1 cellular context compared by ENCODE assay signal in the genomic region with DNA sequence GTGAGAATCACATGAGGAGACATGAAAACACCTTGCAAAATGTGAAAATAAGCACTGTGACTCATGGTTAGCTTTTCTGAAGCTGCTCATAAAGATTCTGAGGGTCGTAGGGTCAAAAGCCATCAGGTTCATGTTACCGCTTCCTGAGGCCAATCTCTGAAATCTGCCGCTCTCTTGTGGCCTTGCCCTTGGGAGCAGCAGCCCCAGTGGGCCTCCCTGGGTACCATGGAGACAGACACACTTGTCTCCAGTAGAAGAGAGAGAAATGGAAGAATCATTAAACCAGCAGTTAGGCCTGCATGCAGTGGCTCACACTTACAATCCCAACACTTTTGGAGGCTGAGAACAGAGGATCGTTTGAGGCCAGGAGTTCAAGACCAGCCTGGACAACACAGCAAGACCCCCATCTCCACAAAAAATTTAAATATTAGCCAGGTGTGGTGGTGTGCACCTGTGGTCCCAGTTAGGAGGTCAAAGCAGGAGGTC.
TF ChIP-seq lines count a peak whose summit lies in the region.

No MANE protein-coding gene starts in this region.

TF ChIP-seq in HepG2, 621 proteins besides CTCF, POLR2A, EP300 and RAD21 (continued from another document and continues in another):
- TF ChIP-seq, protein P1, sequence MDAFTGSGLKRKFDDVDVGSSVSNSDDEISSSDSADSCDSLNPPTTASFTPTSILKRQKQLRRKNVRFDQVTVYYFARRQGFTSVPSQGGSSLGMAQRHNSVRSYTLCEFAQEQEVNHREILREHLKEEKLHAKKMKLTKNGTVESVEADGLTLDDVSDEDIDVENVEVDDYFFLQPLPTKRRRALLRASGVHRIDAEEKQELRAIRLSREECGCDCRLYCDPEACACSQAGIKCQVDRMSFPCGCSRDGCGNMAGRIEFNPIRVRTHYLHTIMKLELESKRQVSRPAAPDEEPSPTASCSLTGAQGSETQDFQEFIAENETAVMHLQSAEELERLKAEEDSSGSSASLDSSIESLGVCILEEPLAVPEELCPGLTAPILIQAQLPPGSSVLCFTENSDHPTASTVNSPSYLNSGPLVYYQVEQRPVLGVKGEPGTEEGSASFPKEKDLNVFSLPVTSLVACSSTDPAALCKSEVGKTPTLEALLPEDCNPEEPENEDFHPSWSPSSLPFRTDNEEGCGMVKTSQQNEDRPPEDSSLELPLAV (CRISPR knock-in tag; conservative IDR thresholded peaks at IDR 0.05; ENCODE audit: low read depth) = no peak
- TF ChIP-seq ZNF318 (CRISPR knock-in tag; IDR thresholded peaks at IDR 0.05) (no peak), ZC3H4 (CRISPR knock-in tag; IDR thresholded peaks at IDR 0.05; ENCODE audit: borderline replicate concordance) (no peak), PLRG1 (conservative IDR thresholded peaks at IDR 0.05) (no peak), ZNF746 (CRISPR knock-in tag; IDR thresholded peaks at IDR 0.05) (0 out of 2 replicates have a peak, but pooled peaks have one; percentile 61), DR1 (CRISPR knock-in tag; IDR thresholded peaks at IDR 0.05) (no peak), ZNF512B (CRISPR knock-in tag; IDR thresholded peaks at IDR 0.05; ENCODE audit: borderline replicate concordance) (no peak), JUND (CRISPR knock-in tag; IDR thresholded peaks at IDR 0.05) (peak; percentile 70; the same call in 1 of the 2 replicates), HMGA1 (CRISPR knock-in tag; conservative IDR thresholded peaks at IDR 0.05) (no peak), ZNF282 (IDR thresholded peaks at IDR 0.05; ENCODE audit: partially characterized antibody) (no peak), HBP1 (CRISPR knock-in tag; IDR thresholded peaks at IDR 0.05; ENCODE audit: low read depth) (no peak), SKI (IDR thresholded peaks at IDR 0.05; ENCODE audit: partially characterized antibody) (peak; percentile 99), YEATS4 (CRISPR knock-in tag; IDR thresholded peaks at IDR 0.05; ENCODE audit: borderline replicate concordance) (no peak), ZNF720 (CRISPR knock-in tag; IDR thresholded peaks at IDR 0.05) (no peak), ZEB1 (IDR thresholded peaks at IDR 0.05; ENCODE audit: insufficient replicate concordance, low read depth) (peak; percentile 28), POGZ (CRISPR knock-in tag; IDR thresholded peaks at IDR 0.05) (peak; percentile 70), SRSF9 (IDR thresholded peaks at IDR 0.05; ENCODE audit: borderline replicate concordance, insufficient read depth, low read depth, low read length, poor library complexity, severe bottlenecking) (no peak), ZNF710 (CRISPR knock-in tag; IDR thresholded peaks at IDR 0.05; ENCODE audit: borderline replicate concordance) (peak; percentile 65), GMEB2 (CRISPR knock-in tag; IDR thresholded peaks at IDR 0.05; ENCODE audit: low read depth) (no peak), TEAD2 (CRISPR knock-in tag; IDR thresholded peaks at IDR 0.05) (no peak), RARG (CRISPR knock-in tag; IDR thresholded peaks at IDR 0.05; ENCODE audit: low read depth) (no peak), FIP1L1 (IDR thresholded peaks at IDR 0.05; ENCODE audit: borderline replicate concordance, insufficient read depth, low read depth, low read length) (no peak), PAX8 (CRISPR knock-in tag; IDR thresholded peaks at IDR 0.05; ENCODE audit: borderline replicate concordance) (no peak)
- TF ChIP-seq, protein P2, sequence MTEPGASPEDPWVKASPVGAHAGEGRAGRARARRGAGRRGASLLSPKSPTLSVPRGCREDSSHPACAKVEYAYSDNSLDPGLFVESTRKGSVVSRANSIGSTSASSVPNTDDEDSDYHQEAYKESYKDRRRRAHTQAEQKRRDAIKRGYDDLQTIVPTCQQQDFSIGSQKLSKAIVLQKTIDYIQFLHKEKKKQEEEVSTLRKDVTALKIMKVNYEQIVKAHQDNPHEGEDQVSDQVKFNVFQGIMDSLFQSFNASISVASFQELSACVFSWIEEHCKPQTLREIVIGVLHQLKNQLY (CRISPR knock-in tag; IDR thresholded peaks at IDR 0.05) = peak; percentile 75
- TF ChIP-seq, protein P3, sequence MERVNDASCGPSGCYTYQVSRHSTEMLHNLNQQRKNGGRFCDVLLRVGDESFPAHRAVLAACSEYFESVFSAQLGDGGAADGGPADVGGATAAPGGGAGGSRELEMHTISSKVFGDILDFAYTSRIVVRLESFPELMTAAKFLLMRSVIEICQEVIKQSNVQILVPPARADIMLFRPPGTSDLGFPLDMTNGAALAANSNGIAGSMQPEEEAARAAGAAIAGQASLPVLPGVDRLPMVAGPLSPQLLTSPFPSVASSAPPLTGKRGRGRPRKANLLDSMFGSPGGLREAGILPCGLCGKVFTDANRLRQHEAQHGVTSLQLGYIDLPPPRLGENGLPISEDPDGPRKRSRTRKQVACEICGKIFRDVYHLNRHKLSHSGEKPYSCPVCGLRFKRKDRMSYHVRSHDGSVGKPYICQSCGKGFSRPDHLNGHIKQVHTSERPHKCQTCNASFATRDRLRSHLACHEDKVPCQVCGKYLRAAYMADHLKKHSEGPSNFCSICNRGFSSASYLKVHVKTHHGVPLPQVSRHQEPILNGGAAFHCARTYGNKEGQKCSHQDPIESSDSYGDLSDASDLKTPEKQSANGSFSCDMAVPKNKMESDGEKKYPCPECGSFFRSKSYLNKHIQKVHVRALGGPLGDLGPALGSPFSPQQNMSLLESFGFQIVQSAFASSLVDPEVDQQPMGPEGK (CRISPR knock-in tag; IDR thresholded peaks at IDR 0.05) = peak; percentile 70
- TF ChIP-seq, protein P4, sequence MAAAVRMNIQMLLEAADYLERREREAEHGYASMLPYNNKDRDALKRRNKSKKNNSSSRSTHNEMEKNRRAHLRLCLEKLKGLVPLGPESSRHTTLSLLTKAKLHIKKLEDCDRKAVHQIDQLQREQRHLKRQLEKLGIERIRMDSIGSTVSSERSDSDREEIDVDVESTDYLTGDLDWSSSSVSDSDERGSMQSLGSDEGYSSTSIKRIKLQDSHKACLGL (CRISPR knock-in tag; IDR thresholded peaks at IDR 0.05) = no peak
